12 cellular contexts compared by ENCODE assay signal in the genomic region with DNA sequence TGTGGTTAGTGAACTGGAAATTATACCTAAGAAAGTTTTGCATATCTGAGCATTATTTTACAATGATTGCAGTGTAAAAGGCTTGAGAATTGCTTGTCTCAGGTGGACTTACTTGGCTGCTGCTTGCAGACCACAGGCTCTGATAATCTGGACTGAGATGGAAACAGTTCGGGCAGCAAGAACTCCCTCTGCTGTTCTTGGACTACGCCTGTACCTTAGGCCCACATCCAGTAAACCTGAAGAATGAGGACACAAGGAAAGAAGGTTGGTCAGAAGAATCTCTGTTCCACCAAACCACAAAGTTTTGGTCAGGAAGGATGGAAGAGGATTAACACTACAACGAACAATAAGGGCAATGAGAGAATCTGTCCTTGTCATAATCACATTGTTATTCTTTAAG.
DNase-seq lines count a peak whose midpoint lies in the region; ATAC-seq, FAIRE-seq and TF ChIP-seq lines count a peak whose summit lies in the region.
"Had no signal": no experiment of that assay in that cellular context is flagged by ENCODE, and none has a peak within 500 bp of the region (broad histone marks: within the 10 kb centered on the region; RNA-seq: fewer than 3 reads in every experiment).

No MANE protein-coding gene starts in this region.

- H3K27ac Mint-ChIP-seq in T-helper 17 cell = no peak overlapping the region

- H3K36me3 ChIP-seq in BJ (ENCODE audit: control insufficient read depth, insufficient read depth, low read length) = peaks cover 4% of the 10 kb centered on the region

- no peaks in the 10 kb centered on the region for H3K9me3 ChIP-seq in T-helper 17 cell (ENCODE audit: control insufficient read depth, low read length, poor library complexity, severe bottlenecking)
- H3K9me3 ChIP-seq: esophagus muscularis mucosa, left lung had no signal

- H3K27me3 Mint-ChIP-seq in T-helper 17 cell = no peaks in the 10 kb centered on the region

- no peak overlapping the region for H3K4me3 Mint-ChIP-seq in T-helper 17 cell

- in situ Hi-C loops in GM13977 (cut with MboI; ENCODE audit: low pct_unique_long_range_greater_than_20kb, low sequenced_read_pairs, unreplicated experiment) = no loop called here

- H3K36me3 Mint-ChIP-seq in T-helper 17 cell (ENCODE audit: low read depth) = no peaks in the 10 kb centered on the region

- DNase-seq in BJ (ENCODE audit: low read depth) (no peak), GM13977 (ENCODE audit: low spot score) (no peak), T-helper 17 cell (no peak), foreskin fibroblast (peak in 1 of 2 donors; percentile 10), AG08395 (ENCODE audit: low spot score) (no peak), urothelium cell line (ENCODE audit: low spot score) (no peak)
- DNase-seq in activated CD4-positive, alpha-beta T cell treated with anti-CD3 and anti-CD28 coated beads for 1 hour = no peak
- DNase-seq: left lung, NCI-H774, nucleus accumbens had no signal

- TF ChIP-seq CTCF in BJ (IDR thresholded peaks at IDR 0.05; ENCODE audit: insufficient read depth, low read depth, low read length) (peak; percentile 24; the same call in 1 of the 2 replicates), GM13977 (IDR thresholded peaks at IDR 0.05; ENCODE audit: extremely low read depth, insufficient read depth, missing control alignments) (peak; percentile 42), foreskin fibroblast (IDR thresholded peaks at IDR 0.05; ENCODE audit: low read depth, low read length) (peak; percentile 9)

- peaks cover 3% of the 10 kb centered on the region for H3K4me1 Mint-ChIP-seq in T-helper 17 cell

- no peaks in the 10 kb centered on the region for H3K27me3 ChIP-seq in BJ (ENCODE audit: control insufficient read depth, insufficient read depth, low read length)
- H3K27me3 ChIP-seq: esophagus muscularis mucosa, left lung had no signal

- H3K4me3 ChIP-seq in BJ (ENCODE audit: low read depth, low read length) (no peak overlapping the region), foreskin fibroblast (ENCODE audit: low read depth in 1 of 2, low read length in 2 of 2) (no peak overlapping the region)
- H3K4me3 ChIP-seq: esophagus muscularis mucosa, left lung had no signal

- POLR2A ChIA-PET in BJ (lab: Charles Lee) = no interaction called here

- FAIRE-seq in urothelium cell line (lab: Jason Lieb, UNC) = no peak

- ATAC-seq in T-helper 17 cell (peak; percentile 46), HG03039 (IDR thresholded peaks at IDR 0.05; ENCODE audit: unreplicated experiment) (no peak)
- ATAC-seq: left lung had no signal

- CTCF ChIA-PET in BJ (lab: Yijun Ruan, JAX) = no interaction called here
